8 cellular contexts compared by ENCODE assay signal in genomic region chr12:53999596-54000104, GRCh38. TPM values are rescaled to one million over a fixed set of nuclear protein-coding genes. Genes with fewer than 3 reads are reported as not detected.
DNase-seq lines count a peak whose midpoint lies in the region; ATAC-seq and TF ChIP-seq lines count a peak whose summit lies in the region.

No MANE protein-coding gene starts in this region.

- no peaks in the 10 kb centered on the region for H3K27me3 ChIP-seq in right cardiac atrium (ENCODE audit: control insufficient read depth, insufficient read depth)
- H3K27me3 ChIP-seq in Panc1 (ENCODE audit: control insufficient read depth, insufficient read depth, low read length), result no peaks in the 10 kb centered on the region
- H3K27me3 ChIP-seq in foreskin keratinocyte, result no peaks in the 10 kb centered on the region
- peaks cover 0 to 67% of the 10 kb centered on the region in 2 donors for H3K27me3 ChIP-seq in tibial nerve

- BruUV-seq in Panc1 (replicated peaks; lab: Mats Ljungman, UMichigan), result no TSS peak

- WGBS in right cardiac atrium, result 2% methylated on average over 34 of the region's 34 CpGs
- 2% methylated on average over 33 to 34 of the region's 34 CpGs for WGBS in tibial nerve, 2 donors

- CTCF ChIA-PET in Panc1 (lab: Charles Lee), result interaction anchor here (0.5 to 1.2 kb wide), 4 partner anchors 14 to 294 kb away, joined by 3 to 14 read pairs (median 3); partner anchors contain the start of gene HOXC10

- in situ Hi-C loops in Panc1 (cut with HindIII; ENCODE audit: low pct_unique_long_range_greater_than_20kb, low sequenced_read_pairs), result no loop called here

- peaks cover 3% of the 10 kb centered on the region for H3K4me1 ChIP-seq in right cardiac atrium (ENCODE audit: control insufficient read depth, insufficient read depth, low read length)
- peaks cover 21% of the 10 kb centered on the region for H3K4me1 ChIP-seq in Panc1 (ENCODE audit: control insufficient read depth, insufficient read depth, low read length)
- peaks cover 28% of the 10 kb centered on the region for H3K4me1 ChIP-seq in foreskin keratinocyte
- H3K4me1 ChIP-seq in tibial nerve, result peaks cover 0 to 95% (median 13%) of the 10 kb centered on the region in 4 donors

- intact Hi-C loops in right cardiac atrium (cut with DNase I) (no loop called here), Right ventricle myocardium superior (cut with DNase I) (no loop called here), Panc1 (cut with micrococcal nuclease; ENCODE audit: unreplicated experiment) (loop anchor here (10.0 kb wide), 1 partner anchor 615 kb away; the partner anchor contains the start of gene SP1)

- TF ChIP-seq EP300 in tibial nerve (IDR thresholded peaks at IDR 0.05), result peak in 1 of 2 donors; percentile 61

- ATAC-seq in right cardiac atrium, result no peak
- ATAC-seq in Right ventricle myocardium superior (ENCODE audit: poor library complexity), result no peak
- no peak for ATAC-seq in Panc1
- peak; percentile 26 for ATAC-seq in foreskin keratinocyte

- peak overlapping the region; percentile 13 for H3K4me3 ChIP-seq in right cardiac atrium (ENCODE audit: low read length)
- H3K4me3 ChIP-seq in Panc1 (ENCODE audit: low read depth in 2 of 2, low read length in 2 of 2), result peak overlapping the region; percentile 66 to 67
- H3K4me3 ChIP-seq in tibial nerve, result peak overlapping the region; percentile 51 to 83 (median 60)

- H3K36me3 ChIP-seq in Panc1 (ENCODE audit: control insufficient read depth, insufficient read depth, low read length), result peaks cover 3% of the 10 kb centered on the region
- H3K36me3 ChIP-seq in tibial nerve, result peaks cover 0 to 4% (median 0%) of the 10 kb centered on the region in 3 donors

- TF ChIP-seq CTCF in Panc1 (IDR thresholded peaks at IDR 0.05), result no peak
- no peak for TF ChIP-seq CTCF in foreskin keratinocyte (conservative IDR thresholded peaks at IDR 0.05)
- no peak for TF ChIP-seq CTCF in tibial nerve (IDR thresholded peaks at IDR 0.05)

- POLR2A ChIA-PET in Panc1 (lab: Charles Lee), result interaction anchor here (0.5 to 1.6 kb wide), 4 partner anchors 9 to 266 kb away, joined by 4 to 7 read pairs (median 4); partner anchors contain the start of gene HOXC10

- no peak for DNase-seq in right cardiac atrium
- DNase-seq in Right ventricle myocardium superior, result no peak
- no peak for DNase-seq in Panc1 (ENCODE audit: low read depth, low spot score)
- peak in 1 of 2 donors; percentile 75 for DNase-seq in foreskin keratinocyte
- DNase-seq in tibial nerve (ENCODE audit: low spot score in 2 of 2), result peak in 1 of 2 donors; percentile 84
- no peak for DNase-seq in NK-92 treated with Interleukin-12 subunit alpha and Interleukin-12 subunit beta, amount 100 ng/mL, for 24 hours (lab: John Stamatoyannopoulos, UW)
- DNase-seq in occipital lobe (lab: John Stamatoyannopoulos, UW), result no peak
- no peak for DNase-seq in globus pallidus (ENCODE audit: low spot score)

- TF ChIP-seq POLR2A in tibial nerve (IDR thresholded peaks at IDR 0.05), result no peak

- H3K9me3 ChIP-seq in right cardiac atrium (ENCODE audit: control insufficient read depth, low read length), result no peaks in the 10 kb centered on the region
- no peaks in the 10 kb centered on the region for H3K9me3 ChIP-seq in Panc1 (ENCODE audit: control insufficient read depth, insufficient read depth, low read depth, low read length)
- no peaks in the 10 kb centered on the region for H3K9me3 ChIP-seq in tibial nerve

- H3K27ac ChIP-seq in right cardiac atrium (ENCODE audit: low read length) (no peak overlapping the region), Panc1 (ENCODE audit: low read length) (peak overlapping the region; percentile 99), foreskin keratinocyte (peak overlapping the region; percentile 100), tibial nerve (peak overlapping the region; percentile 86 to 99 (median 94))

RNA-seq across cellular contexts. Expression of gene HOXC9, which starts 0.3 kb away (rescaled TPM):
- total RNA-seq in right cardiac atrium, result under 1 TPM in 1 of 4 donors, not detected in 3; 0.15 TPM
- polyA plus RNA-seq in right cardiac atrium, result not detected
- not detected for total RNA-seq in Right ventricle myocardium superior
- 37.2 TPM for total RNA-seq in Panc1 (2021; ENCODE audit: unreplicated experiment)
- polyA plus RNA-seq in Panc1 (2012; ENCODE audit: insufficient read length), result 41.2 TPM
- 4.3 and 5.5 TPM in 2 replicates for total RNA-seq in foreskin keratinocyte
- 7.0 and 9.0 TPM in 2 replicates for polyA plus RNA-seq in foreskin keratinocyte
- total RNA-seq in tibial nerve, result 10 to 100 TPM in 1 of 4 donors, 1 to 10 TPM in 3; 4.4 to 10.5 (median 7.9) TPM
- not detected for total RNA-seq in occipital lobe

RNA-seq across cellular contexts. Expression of gene HOXC8, which starts 9.1 kb away (rescaled TPM):
- total RNA-seq in right cardiac atrium (not detected), Right ventricle myocardium superior (not detected), Panc1 (2021; ENCODE audit: unreplicated experiment) (15.3 TPM), foreskin keratinocyte (1.3 and 2.0 TPM in 2 replicates), tibial nerve (1 to 10 TPM in 3 of 4 donors, under 1 TPM in 1; 0.98 to 2.3 (median 2.0) TPM), occipital lobe (not detected)
- polyA plus RNA-seq in right cardiac atrium (not detected), foreskin keratinocyte (1.2 and 2.0 TPM in 2 replicates)
- polyA plus RNA-seq in Panc1 (2012; ENCODE audit: insufficient read length), result 9.5 TPM

RNA-seq across cellular contexts. Expression of gene HOXC10, which starts 14.7 kb away (rescaled TPM):
- total RNA-seq in right cardiac atrium (not detected), Right ventricle myocardium superior (not detected), Panc1 (2021; ENCODE audit: unreplicated experiment) (154 TPM), foreskin keratinocyte (19.6 and 23.0 TPM in 2 replicates), tibial nerve (1 to 10 TPM; 1.7 to 6.1 (median 2.5) TPM), occipital lobe (not detected)
- polyA plus RNA-seq in right cardiac atrium (not detected), foreskin keratinocyte (31.8 and 32.0 TPM in 2 replicates)
- 178 TPM for polyA plus RNA-seq in Panc1 (2012; ENCODE audit: insufficient read length)

RNA-seq across cellular contexts. Expression of gene HOTAIR, which starts 24.9 kb away (rescaled TPM):
- total RNA-seq in right cardiac atrium (not detected), Right ventricle myocardium superior (not detected), Panc1 (2021; ENCODE audit: unreplicated experiment) (31.7 TPM), foreskin keratinocyte (6.9 and 11.3 TPM in 2 replicates), tibial nerve (under 1 TPM in 3 of 4 donors, not detected in 1; 0.20 to 0.42 (median 0.30) TPM), occipital lobe (not detected)
- polyA plus RNA-seq in right cardiac atrium (not detected), foreskin keratinocyte (4.8 and 7.8 TPM in 2 replicates)
- 25.6 TPM for polyA plus RNA-seq in Panc1 (2012; ENCODE audit: insufficient read length)

RNA-seq across cellular contexts. Expression of gene HOXC11, which starts 26.7 kb away (rescaled TPM):
- total RNA-seq in right cardiac atrium, result not detected
- polyA plus RNA-seq in right cardiac atrium, result not detected
- total RNA-seq in Right ventricle myocardium superior, result not detected
- total RNA-seq in Panc1 (2021; ENCODE audit: unreplicated experiment), result 17.0 TPM
- polyA plus RNA-seq in Panc1 (2012; ENCODE audit: insufficient read length), result 19.6 TPM
- 4.9 and 6.3 TPM in 2 replicates for total RNA-seq in foreskin keratinocyte
- 5.5 and 6.4 TPM in 2 replicates for polyA plus RNA-seq in foreskin keratinocyte
- under 1 TPM in 3 of 4 donors, not detected in 1; 0.20 to 0.63 (median 0.60) TPM for total RNA-seq in tibial nerve
- not detected for total RNA-seq in occipital lobe

Comparison
In these comparisons a context has a peak if more than half of its experiments do, and no peak if none do; other contexts are left out.
1. H3K4me3 ChIP-seq: peak in every context shown above with its lines; median percentile 66 in Panc1; 60 in tibial nerve; 13 in right cardiac atrium.